In the genomic region with DNA sequence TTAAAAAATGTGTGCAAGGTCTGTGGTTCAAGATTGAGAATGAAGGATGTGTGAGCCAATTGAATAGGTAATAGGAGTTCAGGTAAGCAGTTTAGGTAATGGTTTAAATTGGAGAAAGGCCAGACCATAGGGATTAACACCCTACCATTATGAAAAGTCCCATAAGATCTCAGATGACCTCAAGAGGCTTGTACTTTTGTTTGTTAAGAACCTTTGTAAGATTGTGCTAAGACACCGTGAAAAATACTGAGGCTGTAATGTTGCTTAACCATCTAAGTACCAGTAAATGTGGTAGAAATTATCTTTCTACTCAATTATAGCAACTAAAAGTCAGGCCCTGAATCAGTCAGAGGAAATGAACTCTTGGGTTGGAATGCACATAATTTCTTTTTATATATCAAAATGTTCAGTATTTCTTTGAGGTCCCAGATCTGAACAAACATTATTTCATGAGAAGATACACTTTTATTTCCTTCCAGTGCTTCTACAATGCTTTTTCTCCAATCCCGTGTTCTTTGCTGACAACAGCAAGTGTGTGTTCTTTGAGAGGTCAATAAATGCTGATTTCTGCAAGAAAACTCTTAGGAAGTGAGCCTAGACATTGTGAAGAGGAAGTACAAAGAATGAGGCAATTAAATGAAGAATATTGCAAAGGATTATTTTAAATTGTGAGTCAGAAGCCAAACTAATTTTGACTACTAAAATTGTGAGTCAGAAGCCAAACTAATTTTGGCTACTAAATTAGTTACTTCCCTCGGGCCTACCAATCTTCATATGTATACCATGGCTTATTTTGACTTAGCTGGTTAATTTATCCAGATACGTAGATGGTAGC, we compare ENCODE assay signal across 9 cellular contexts.
DNase-seq lines count a peak whose midpoint lies in the region; ATAC-seq and TF ChIP-seq lines count a peak whose summit lies in the region.
"Had no signal": no experiment of that assay in that cellular context is flagged by ENCODE, and none has a peak within 500 bp of the region (broad histone marks: within the 10 kb centered on the region; RNA-seq: fewer than 3 reads in every experiment).

No MANE protein-coding gene starts in this region.

- peak overlapping the region; percentile 64 for H3K4me2 ChIP-seq in osteoblast (ENCODE audit: insufficient read depth, low read length)

- peaks cover 83% of the 10 kb centered on the region for H3K79me2 ChIP-seq in osteoblast (ENCODE audit: insufficient read depth, low read length)

- no peaks in the 10 kb centered on the region for H3K36me3 Mint-ChIP-seq in chondrocyte (ENCODE audit: low read depth)

- no peaks in the 10 kb centered on the region for H3K27me3 Mint-ChIP-seq in chondrocyte (ENCODE audit: low read depth)

- H3K9me3 ChIP-seq in osteoblast (ENCODE audit: low read depth, low read length) = no peaks in the 10 kb centered on the region
- H3K9me3 ChIP-seq: prostate gland had no signal

- H3K4me1 ChIP-seq in osteoblast (ENCODE audit: insufficient read depth, low read length) = peaks cover 51% of the 10 kb centered on the region
- H3K4me1 ChIP-seq: prostate gland had no signal

- peaks cover 49% of the 10 kb centered on the region for H3K4me1 Mint-ChIP-seq in chondrocyte (ENCODE audit: low read depth)

- DNase-seq in EL (peak; percentile 63), MV-4-11 (lab: John Stamatoyannopoulos, UW) (peak; percentile 89), chondrocyte (ENCODE audit: low spot score) (no peak), osteoblast (ENCODE audit: insufficient read length, low spot score, missing footprints) (peak; percentile 26)
- no peak for DNase-seq in activated CD4-positive, alpha-beta T cell treated with anti-CD3 and anti-CD28 coated beads, Interleukin-2, amount 50 U/mL, for 48 hours

- H3K4me3 ChIP-seq in osteoblast (ENCODE audit: insufficient read depth, low read length) = peak overlapping the region; percentile 21
- H3K4me3 ChIP-seq: prostate gland had no signal

- H3K36me3 ChIP-seq in osteoblast (ENCODE audit: insufficient read depth, low read length) = no peaks in the 10 kb centered on the region
- H3K36me3 ChIP-seq: prostate gland had no signal

- H3K27me3 ChIP-seq in osteoblast (ENCODE audit: insufficient read depth, low read length) = no peaks in the 10 kb centered on the region

- H3K27ac Mint-ChIP-seq in chondrocyte (ENCODE audit: unreplicated experiment) = peak overlapping the region; percentile 74

- no peak overlapping the region for H2AFZ ChIP-seq in osteoblast (ENCODE audit: low read length)

- peaks cover 14% of the 10 kb centered on the region for H4K20me1 ChIP-seq in osteoblast (ENCODE audit: insufficient read depth, low read length)

- ATAC-seq in GM19351 (IDR thresholded peaks at IDR 0.05; ENCODE audit: unreplicated experiment) = no peak
- ATAC-seq in HG02798 (IDR thresholded peaks at IDR 0.05; ENCODE audit: poor library complexity, unreplicated experiment) = no peak
- no peak for ATAC-seq in GM21381 (IDR thresholded peaks at IDR 0.05; ENCODE audit: unreplicated experiment)

- no peaks in the 10 kb centered on the region for H3K9me3 Mint-ChIP-seq in chondrocyte (ENCODE audit: low read depth)

- TF ChIP-seq CTCF in chondrocyte (IDR thresholded peaks at IDR 0.05) = no peak
- no peak for TF ChIP-seq CTCF in osteoblast (IDR thresholded peaks at IDR 0.05; ENCODE audit: extremely low read depth, low read depth, low read length)

- peak overlapping the region; percentile 81 for H3K27ac ChIP-seq in osteoblast (ENCODE audit: low read depth, low read length)
- H3K27ac ChIP-seq: prostate gland had no signal

- no peak overlapping the region for H3K4me3 Mint-ChIP-seq in chondrocyte (ENCODE audit: unreplicated experiment)

Comparison
In these comparisons a context has a peak if more than half of its experiments do, and no peak if none do; other contexts are left out.
1. DNase-seq: peak in EL (single experiment), MV-4-11 (single experiment) and osteoblast (single experiment); none in chondrocyte (single experiment) and activated CD4-positive, alpha-beta T cell treated with anti-CD3 and anti-CD28 coated beads, Interleukin-2, amount 50 U/mL, for 48 hours (0 of 2).